ENCODE assay signal across 31 cellular contexts in genomic region chr12:127635838-127636237, GRCh38.
"Had no signal": no experiment of that assay in that cellular context is flagged by ENCODE, and none has a peak within 500 bp of the region (broad histone marks: within the 10 kb centered on the region; RNA-seq: fewer than 3 reads in every experiment).

No MANE protein-coding gene starts in this region.

- H3K27ac ChIP-seq: adrenal gland, body of pancreas, brain microvascular endothelial cell, breast epithelium, VCaP had no signal

- H3K9me3 ChIP-seq: adrenal gland, body of pancreas, breast epithelium had no signal

- H3K4me1 ChIP-seq: adrenal gland, body of pancreas, breast epithelium had no signal

- ATAC-seq: activated CD8-positive, alpha-beta T cell treated with anti-CD3 and anti-CD28 coated beads for 36 hours; activated naive CD4-positive, alpha-beta T cell treated with anti-CD3 and anti-CD28 coated beads, Interleukin-2, amount 50 U/mL, for 72 hours; activated T-cell treated with anti-CD3 and anti-CD28 coated beads, Interleukin-2, amount 50 U/mL, for 4 hours; activated T-cell treated with anti-CD3 and anti-CD28 coated beads, Interleukin-2, amount 50 U/mL, for 72 hours; activated T-helper 17 cell treated with anti-CD3 and anti-CD28 coated beads, Interleukin-2, amount 50 U/mL, for 72 hours; body of pancreas had no signal

- H3K36me3 ChIP-seq: adrenal gland, brain microvascular endothelial cell, breast epithelium had no signal

- H3K27me3 ChIP-seq: adrenal gland, body of pancreas, brain microvascular endothelial cell, breast epithelium had no signal

- DNase-seq: activated B cell treated with CpG ODN at 0.5 μM for 24 hours; activated CD4-positive, alpha-beta memory T cell treated with anti-CD3 and anti-CD28 coated beads for 36 hours; activated CD4-positive, alpha-beta T cell treated with anti-CD3 and anti-CD28 coated beads for 4 hours; activated CD4-positive, alpha-beta T cell treated with anti-CD3 and anti-CD28 coated beads, Interleukin-2, amount 10 ng/mL, durations not matched to agents 24 days and 14 days; activated CD4-positive, alpha-beta T cell treated with anti-CD3 and anti-CD28 coated beads, Interleukin-2, amount 50 U/mL, for 1 hour; activated CD4-positive, alpha-beta T cell treated with anti-CD3 and anti-CD28 coated beads, Interleukin-2, amount 50 U/mL, for 4 hours; activated CD4-positive, CD25-positive, alpha-beta regulatory T cell treated with anti-CD3 and anti-CD28 coated beads, Interleukin-2, amount 50 U/mL, for 72 hours; activated CD8-positive, alpha-beta memory T cell treated with anti-CD3 and anti-CD28 coated beads, Interleukin-2, amount 50 U/mL, for 4 hours; activated CD8-positive, alpha-beta T cell treated with anti-CD3 and anti-CD28 coated beads for 36 hours; activated effector memory CD4-positive, alpha-beta T cell treated with anti-CD3 and anti-CD28 coated beads, Interleukin-2, amount 50 U/mL, for 16 hours; activated gamma-delta T cell treated with Interleukin-2 at 50 U/mL for 16 hours; activated naive CD4-positive, alpha-beta T cell; activated naive CD4-positive, alpha-beta T cell treated with anti-CD3 and anti-CD28 coated beads for 36 hours; activated naive CD4-positive, alpha-beta T cell treated with anti-CD3 and anti-CD28 coated beads, Interleukin-2, amount 50 U/mL, for 16 hours; activated naive CD8-positive, alpha-beta T cell treated with anti-CD3 and anti-CD28 coated beads for 36 hours; activated T-cell treated with anti-CD3 and anti-CD28 coated beads for 4 hours; activated T-cell treated with anti-CD3 and anti-CD28 coated beads, Interleukin-2, amount 50 U/mL, for 1 hour; activated T-cell treated with anti-CD3 and anti-CD28 coated beads, Interleukin-2, amount 50 U/mL, for 4 hours; activated T-cell treated with anti-CD3 and anti-CD28 coated beads, Interleukin-2, amount 50 U/mL, for 72 hours; adrenal gland; amniotic stem cell; aorta; body of pancreas; brain microvascular endothelial cell; central memory CD4-positive, alpha-beta T cell; T-helper 2 cell; T-helper 9 cell had no signal

- H3K4me3 ChIP-seq: adrenal gland, body of pancreas, breast epithelium had no signal
